9 cellular contexts compared by ENCODE assay signal in genomic region chr4:159010563-159011260, GRCh38.
DNase-seq lines count a peak whose midpoint lies in the region; ATAC-seq and TF ChIP-seq lines count a peak whose summit lies in the region.
"Had no signal": no experiment of that assay in that cellular context is flagged by ENCODE, and none has a peak within 500 bp of the region (broad histone marks: within the 10 kb centered on the region; RNA-seq: fewer than 3 reads in every experiment).

No MANE protein-coding gene starts in this region.

- H3K4me3 Mint-ChIP-seq in activated naive CD8-positive, alpha-beta T cell treated with anti-CD3 and anti-CD28 coated beads, Interleukin-2, amount 50 U/mL, for 24 hours: no peak overlapping the region
- H3K4me3 Mint-ChIP-seq in CD4-positive, alpha-beta T cell: no peak overlapping the region

- H3K9me3 ChIP-seq in CD4-positive, alpha-beta T cell (ENCODE audit: control insufficient read depth, low read length): no peaks in the 10 kb centered on the region

- no peaks in the 10 kb centered on the region for H3K27me3 Mint-ChIP-seq in activated naive CD8-positive, alpha-beta T cell treated with anti-CD3 and anti-CD28 coated beads, Interleukin-2, amount 50 U/mL, for 24 hours
- peaks cover 10% of the 10 kb centered on the region for H3K27me3 Mint-ChIP-seq in CD4-positive, alpha-beta T cell

- H3K4me1 Mint-ChIP-seq in activated naive CD8-positive, alpha-beta T cell treated with anti-CD3 and anti-CD28 coated beads, Interleukin-2, amount 50 U/mL, for 24 hours: no peaks in the 10 kb centered on the region
- H3K4me1 Mint-ChIP-seq in CD4-positive, alpha-beta T cell (ENCODE audit: low read depth): no peaks in the 10 kb centered on the region

- TF ChIP-seq CTCF in fibroblast of the aortic adventitia (IDR thresholded peaks at IDR 0.05; ENCODE audit: insufficient read depth, low read length): no peak
- no peak for TF ChIP-seq CTCF in CD4-positive, alpha-beta T cell (IDR thresholded peaks at IDR 0.05)

- H3K9me3 Mint-ChIP-seq in activated naive CD8-positive, alpha-beta T cell treated with anti-CD3 and anti-CD28 coated beads, Interleukin-2, amount 50 U/mL, for 24 hours: no peaks in the 10 kb centered on the region
- H3K9me3 Mint-ChIP-seq in CD4-positive, alpha-beta T cell: no peaks in the 10 kb centered on the region

- H3K36me3 Mint-ChIP-seq in activated naive CD8-positive, alpha-beta T cell treated with anti-CD3 and anti-CD28 coated beads, Interleukin-2, amount 50 U/mL, for 24 hours (ENCODE audit: low read depth): no peaks in the 10 kb centered on the region
- H3K36me3 Mint-ChIP-seq in CD4-positive, alpha-beta T cell (ENCODE audit: low read depth): no peaks in the 10 kb centered on the region

- intact Hi-C loops in posterior vena cava (cut with DNase I): loop anchor here in 1 of 2 donors (10.0 kb wide), 1 partner anchor 116 kb away; no protein-coding TSS in a partner anchor
- intact Hi-C loops in CD4-positive, alpha-beta T cell (cut with DNase I, micrococcal nuclease): no loop called here

- CTCF ChIA-PET in CD4-positive, alpha-beta T cell (lab: Charles Lee): no interaction called here

- no peak overlapping the region for H3K27ac Mint-ChIP-seq in activated naive CD8-positive, alpha-beta T cell treated with anti-CD3 and anti-CD28 coated beads, Interleukin-2, amount 50 U/mL, for 24 hours
- H3K27ac Mint-ChIP-seq in CD4-positive, alpha-beta T cell: no peak overlapping the region

- no peaks in the 10 kb centered on the region for H3K27me3 ChIP-seq in CD4-positive, alpha-beta T cell (ENCODE audit: control insufficient read depth, insufficient read depth, low read length)

- DNase-seq in EL (peak; percentile 19), NCI-H446 (lab: John Stamatoyannopoulos, UW) (peak; percentile 60 to 86), fibroblast of the aortic adventitia (ENCODE audit: low read depth) (peak; percentile 92), posterior vena cava (ENCODE audit: low spot score) (peak; percentile 84), NCI-H128 (lab: John Stamatoyannopoulos, UW; ENCODE audit: unreplicated experiment) (no peak)
- no peak for DNase-seq in activated naive CD8-positive, alpha-beta T cell treated with anti-CD3 and anti-CD28 coated beads, Interleukin-2, amount 50 U/mL, for 24 hours
- DNase-seq in activated CD4-positive, alpha-beta T cell treated with anti-CD3 and anti-CD28 coated beads, Interleukin-2, amount 50 U/mL, for 48 hours: no peak
- no peak for DNase-seq in CD4-positive, alpha-beta T cell
- DNase-seq: NCI-H2171 treated with DMSO at 0.1 percent for 48 hours had no signal

- H3K27ac ChIP-seq in CD4-positive, alpha-beta T cell (ENCODE audit: low read depth, low read length): no peak overlapping the region

- POLR2A ChIA-PET in CD4-positive, alpha-beta T cell (lab: Charles Lee): no interaction called here

- no peak overlapping the region for H3K4me3 ChIP-seq in fibroblast of the aortic adventitia (ENCODE audit: low read depth, low read length)

- no peak for ATAC-seq in activated naive CD8-positive, alpha-beta T cell treated with anti-CD3 and anti-CD28 coated beads, Interleukin-2, amount 50 U/mL, for 24 hours
- ATAC-seq in CD4-positive, alpha-beta T cell (ENCODE audit: poor library complexity): no peak

Comparison
In these comparisons a context has a peak if more than half of its experiments do, and no peak if none do; other contexts are left out.
1. DNase-seq: peak in EL (single experiment), NCI-H446 (2 of 2), fibroblast of the aortic adventitia (single experiment) and posterior vena cava (single experiment); none in activated naive CD8-positive, alpha-beta T cell treated with anti-CD3 and anti-CD28 coated beads, Interleukin-2, amount 50 U/mL, for 24 hours (single experiment), NCI-H128 (single experiment), activated CD4-positive, alpha-beta T cell treated with anti-CD3 and anti-CD28 coated beads, Interleukin-2, amount 50 U/mL, for 48 hours (0 of 2) and CD4-positive, alpha-beta T cell (0 of 10).